ENCODE assay signal across 20 cellular contexts in genomic region chr9:118028225-118028624, GRCh38.
DNase-seq lines count a peak whose midpoint lies in the region; ATAC-seq and TF ChIP-seq lines count a peak whose summit lies in the region.
"Had no signal": no experiment of that assay in that cellular context is flagged by ENCODE, and none has a peak within 500 bp of the region (broad histone marks: within the 10 kb centered on the region; RNA-seq: fewer than 3 reads in every experiment).

No MANE protein-coding gene starts in this region.

- H3K27me3 ChIP-seq in naive thymus-derived CD4-positive, alpha-beta T cell (ENCODE audit: control insufficient read depth in 2 of 2, insufficient read depth in 2 of 2, low read length in 2 of 2): no peaks in the 10 kb centered on the region

- no peaks in the 10 kb centered on the region for H3K36me3 ChIP-seq in naive thymus-derived CD4-positive, alpha-beta T cell (ENCODE audit: control insufficient read depth in 2 of 3, insufficient read depth in 3 of 3, low read length in 3 of 3)

- H3K36me3 Mint-ChIP-seq in naive thymus-derived CD4-positive, alpha-beta T cell: peaks cover 0 to 4% (median 0%) of the 10 kb centered on the region in 5 donors
- H3K36me3 Mint-ChIP-seq: CD4-positive, CD25-positive, alpha-beta regulatory T cell; CD8-positive, alpha-beta T cell had no signal

- ATAC-seq in SK-N-SH treated with all-trans-retinoic acid at 6 μM for 48 hours (no peak), GM21423 (IDR thresholded peaks at IDR 0.05; ENCODE audit: unreplicated experiment) (no peak)
- ATAC-seq in naive thymus-derived CD4-positive, alpha-beta T cell: no peak
- ATAC-seq: A549; CD8-positive, alpha-beta T cell; GM12878; GM23338; HCT116 had no signal

- no peak overlapping the region for H3K4me3 ChIP-seq in naive thymus-derived CD4-positive, alpha-beta T cell (ENCODE audit: low read length)
- H3K4me3 ChIP-seq: A549, GM12878, GM23338 had no signal

- no peak overlapping the region for H3K4me3 Mint-ChIP-seq in naive thymus-derived CD4-positive, alpha-beta T cell
- H3K4me3 Mint-ChIP-seq: CD4-positive, CD25-positive, alpha-beta regulatory T cell; CD8-positive, alpha-beta T cell; GM23338; H9 had no signal

- CTCF ChIA-PET in naive thymus-derived CD4-positive, alpha-beta T cell (lab: Charles Lee): no interaction called here

- intact Hi-C loops in naive thymus-derived CD4-positive, alpha-beta T cell (cut with micrococcal nuclease): no loop called here

- H3K4me1 ChIP-seq in naive thymus-derived CD4-positive, alpha-beta T cell (ENCODE audit: control insufficient read depth in 2 of 2, insufficient read depth in 2 of 2, low read length in 2 of 2): no peaks in the 10 kb centered on the region
- H3K4me1 ChIP-seq: A549 had no signal

- H3K27ac Mint-ChIP-seq in naive thymus-derived CD4-positive, alpha-beta T cell: no peak overlapping the region
- H3K27ac Mint-ChIP-seq: CD4-positive, CD25-positive, alpha-beta regulatory T cell; CD8-positive, alpha-beta T cell; GM23338 had no signal

- H3K9me3 ChIP-seq in naive thymus-derived CD4-positive, alpha-beta T cell (ENCODE audit: control insufficient read depth in 2 of 3, low read length in 3 of 3): no peaks in the 10 kb centered on the region
- H3K9me3 ChIP-seq: A549 had no signal

- H3K27me3 Mint-ChIP-seq in naive thymus-derived CD4-positive, alpha-beta T cell: peaks cover 0 to 20% (median 7%) of the 10 kb centered on the region in 5 donors
- H3K27me3 Mint-ChIP-seq: CD4-positive, CD25-positive, alpha-beta regulatory T cell had no signal

- H3K4me1 Mint-ChIP-seq in naive thymus-derived CD4-positive, alpha-beta T cell: peaks cover 0 to 1% (median 0%) of the 10 kb centered on the region in 7 donors
- H3K4me1 Mint-ChIP-seq: CD4-positive, CD25-positive, alpha-beta regulatory T cell; GM23338; H9 had no signal

- POLR2A ChIA-PET in naive thymus-derived CD4-positive, alpha-beta T cell (lab: Charles Lee): no interaction called here

- peaks cover 0 to 11% (median 2%) of the 10 kb centered on the region in 11 donors for H3K9me3 Mint-ChIP-seq in naive thymus-derived CD4-positive, alpha-beta T cell

- H3K27ac ChIP-seq in naive thymus-derived CD4-positive, alpha-beta T cell (ENCODE audit: low read depth, low read length): no peak overlapping the region
- H3K27ac ChIP-seq: A549 had no signal

- DNase-seq in DMS 273 treated with DMSO at 0.1 percent for 48 hours (lab: John Stamatoyannopoulos, UW): peak; percentile 20
- peak; percentile 82 to 94 for DNase-seq in NCI-H524 (lab: John Stamatoyannopoulos, UW)
- DNase-seq in islet precursor cell: no peak
- no peak for DNase-seq in naive thymus-derived CD4-positive, alpha-beta T cell
- DNase-seq: 8988T; ACHN; C1 segment of cervical spinal cord; Calu3; CD4-positive, CD25-positive, alpha-beta regulatory T cell; CD8-positive, alpha-beta T cell; DMS79; EL; GDM1; H9 had no signal

TF ChIP-seq in SK-N-SH treated with all-trans-retinoic acid at 6 μM for 48 hours, 23 proteins besides CTCF, POLR2A, EP300 and RAD21:
- TF ChIP-seq TCF4 (CRISPR knock-in tag; IDR thresholded peaks at IDR 0.05; ENCODE audit: borderline replicate concordance) (peak; percentile 76; the same call in 1 of the 2 replicates), ISL1 (CRISPR knock-in tag; IDR thresholded peaks at IDR 0.05) (no peak), CSDC2 (CRISPR knock-in tag; IDR thresholded peaks at IDR 0.05) (no peak), GLIS3 (CRISPR knock-in tag; IDR thresholded peaks at IDR 0.05) (no peak), ZNF565 (CRISPR knock-in tag; conservative IDR thresholded peaks at IDR 0.05; ENCODE audit: low read depth) (no peak), ZNF8 (CRISPR knock-in tag; IDR thresholded peaks at IDR 0.05) (peak; percentile 61; the same call in 1 of the 2 replicates)
TF ChIP-seq in SK-N-SH treated with all-trans-retinoic acid at 6 μM for 48 hours: peak in this region for 2.

Comparison
In these comparisons a context has a peak if more than half of its experiments do, and no peak if none do; other contexts are left out.
1. DNase-seq: peak in DMS 273 treated with DMSO at 0.1 percent for 48 hours (single experiment) and NCI-H524 (2 of 2); none in islet precursor cell (single experiment) and naive thymus-derived CD4-positive, alpha-beta T cell (0 of 9).